Comparison of ENCODE assay signal across 8 cellular contexts in genomic region chr3:47475029-47475569, GRCh38. TPM values are rescaled to one million over a fixed set of nuclear protein-coding genes. Genes with fewer than 3 reads are reported as not detected.
DNase-seq lines count a peak whose midpoint lies in the region; ATAC-seq and TF ChIP-seq lines count a peak whose summit lies in the region.

No MANE protein-coding gene starts in this region.

- H3K4me1 ChIP-seq in H9 (ENCODE audit: insufficient read depth, low read length) (no peaks in the 10 kb centered on the region), neuron (ENCODE audit: insufficient read depth, low read length) (peaks cover 7% of the 10 kb centered on the region)

- H3K79me2 ChIP-seq in H9 (ENCODE audit: insufficient read depth, low read length) = peaks cover 25% of the 10 kb centered on the region; the same call in 1 of the 2 replicates

- H3K36me3 ChIP-seq in neuron (ENCODE audit: insufficient read depth, low read length) = no peaks in the 10 kb centered on the region

- no CpG with 5 or more reads among the region's 24 CpGs for WGBS in H9 (ENCODE audit: extremely low coverage, insufficient read length, low lambda C conversion rate)

- TF ChIP-seq CTCF in AG04450 (IDR thresholded peaks at IDR 0.05; ENCODE audit: low read depth, low read length) = no peak
- no peak for TF ChIP-seq CTCF in H9 (conservative IDR thresholded peaks at IDR 0.05)
- TF ChIP-seq CTCF in VCaP (conservative IDR thresholded peaks at IDR 0.05) = no peak

- H3K14ac ChIP-seq in H9 (ENCODE audit: insufficient read depth, low read length) = peak overlapping the region; percentile 67; the same call in 1 of the 2 replicates

- no peak overlapping the region for H3K23ac ChIP-seq in H9 (ENCODE audit: insufficient read length, low read depth, low read length)

- DNase-seq in AG04450 (ENCODE audit: low read depth, low spot score) = no peak
- no peak for DNase-seq in H9
- peak; percentile 23 for DNase-seq in fibroblast of gingiva (ENCODE audit: low read depth)
- no peak for DNase-seq in OCI-M2 (lab: John Stamatoyannopoulos, UW; ENCODE audit: unreplicated experiment)

- H3K27me3 ChIP-seq in AG04450 (ENCODE audit: control insufficient read depth, insufficient read depth, low read length) = no peaks in the 10 kb centered on the region
- H3K27me3 ChIP-seq in H9 (ENCODE audit: insufficient read depth, low read length) = no peaks in the 10 kb centered on the region
- H3K27me3 ChIP-seq in neuron (ENCODE audit: insufficient read depth, low read length) = no peaks in the 10 kb centered on the region

- H3T11ph ChIP-seq in H9 (ENCODE audit: low read length) = no peak overlapping the region

- peak overlapping the region; percentile 80 for H3K4me2 ChIP-seq in H9 (ENCODE audit: insufficient read depth, insufficient read length, low read length)

- H3K79me1 ChIP-seq in H9 (ENCODE audit: insufficient read depth, low read depth, low read length, poor library complexity, severe bottlenecking) = peaks cover 8% of the 10 kb centered on the region

- H3K9me3 ChIP-seq in AG04450 (ENCODE audit: control insufficient read depth, insufficient read depth, low read length) (no peaks in the 10 kb centered on the region), H9 (ENCODE audit: control insufficient read depth, low read depth, low read length) (no peaks in the 10 kb centered on the region), neuron (ENCODE audit: low read length) (no peaks in the 10 kb centered on the region)

- H2AK5ac ChIP-seq in H9 (ENCODE audit: insufficient read length, low read length) = no peak overlapping the region

- no peak overlapping the region for H3K4ac ChIP-seq in H9 (ENCODE audit: low read depth, low read length)

- peaks cover 29 to 37% of the 10 kb centered on the region in 2 experiments for H3K4me1 Mint-ChIP-seq in H9

- peak overlapping the region; percentile 31 for H3K9ac ChIP-seq in H9 (ENCODE audit: extremely low read depth, insufficient read length, low read length)

- no peak overlapping the region for H2BK12ac ChIP-seq in H9 (ENCODE audit: insufficient read length, low read depth, low read length)

- no peaks in the 10 kb centered on the region for H3K23me2 ChIP-seq in H9 (ENCODE audit: insufficient read length, low read depth, low read length, poor library complexity, severe bottlenecking)

- H2BK15ac ChIP-seq in H9 (ENCODE audit: low read depth, low read length) = no peak overlapping the region

- H2AFZ ChIP-seq in H9 (ENCODE audit: low read length) (no peak overlapping the region), neuron (ENCODE audit: low read depth, low read length) (peak overlapping the region; percentile 97)

- H4K5ac ChIP-seq in H9 (ENCODE audit: insufficient read length, low read depth, low read length) = no peak overlapping the region

- peaks cover 0 to 4% (median 0%) of the 10 kb centered on the region in 3 experiments; a peak in 2 of 7 replicates for H3K36me3 Mint-ChIP-seq in H9 (ENCODE audit: insufficient read depth in 1 of 3, low read depth in 3 of 3)

- H3K27ac Mint-ChIP-seq in H9 = peak overlapping the region; percentile 57 to 88 (median 68); a peak in 6 of 7 replicates

- no peaks in the 10 kb centered on the region; a peak in 2 of 5 replicates for H3K9me3 Mint-ChIP-seq in H9

- CTCF ChIA-PET in AG04450 (lab: Charles Lee) = interaction anchor here (0.6 to 3.0 kb wide), 2 partner anchors 54 to 236 kb away, joined by 4 to 31 read pairs; no protein-coding TSS in a partner anchor

- H3K27me3 Mint-ChIP-seq in H9 (ENCODE audit: low read depth) = no peaks in the 10 kb centered on the region

- H3K4me3 Mint-ChIP-seq in H9 = peak overlapping the region; percentile 90 to 93

- H3K18ac ChIP-seq in H9 (ENCODE audit: insufficient read length, low read depth, low read length) = no peak overlapping the region

- POLR2A ChIA-PET in AG04450 (lab: Yijun Ruan, JAX) = interaction anchor here (0.7 to 1.6 kb wide), 3 partner anchors 19 to 53 kb away, joined by 3 to 5 read pairs (median 3); no protein-coding TSS in a partner anchor

- no peak overlapping the region for H3K56ac ChIP-seq in H9 (ENCODE audit: insufficient read length, low read depth, low read length)

- peak overlapping the region; percentile 61 for H3K27ac ChIP-seq in AG04450 (ENCODE audit: low read depth, low read length)
- no peak overlapping the region for H3K27ac ChIP-seq in H9 (ENCODE audit: insufficient read length, low read depth, low read length)
- H3K27ac ChIP-seq in VCaP = peak overlapping the region; percentile 93

- H3K4me3 ChIP-seq in AG04450 (ENCODE audit: low read depth, low read length) = peak overlapping the region; percentile 87
- peak overlapping the region; percentile 80 for H3K4me3 ChIP-seq in neuron (ENCODE audit: low read length)

- no peak overlapping the region for H4K8ac ChIP-seq in H9 (replicated peaks; ENCODE audit: insufficient read length, low read depth, low read length)

- H4K20me1 ChIP-seq in H9 (ENCODE audit: control insufficient read depth, insufficient read depth, insufficient read length) = no peaks in the 10 kb centered on the region

- H2BK5ac ChIP-seq in H9 (ENCODE audit: insufficient read length, low read length) = no peak overlapping the region

- H2BK120ac ChIP-seq in H9 (ENCODE audit: low read depth, low read length, poor library complexity, severe bottlenecking) = no peak overlapping the region

- no peak overlapping the region for H2BK20ac ChIP-seq in H9 (ENCODE audit: low read depth, low read length, poor library complexity, severe bottlenecking)

- H4K91ac ChIP-seq in H9 (ENCODE audit: insufficient read length, low read depth, low read length) = no peak overlapping the region

- no peak for ATAC-seq in HG03025 (IDR thresholded peaks at IDR 0.05; ENCODE audit: low FRiP score, unreplicated experiment)
- ATAC-seq in GM18520 (IDR thresholded peaks at IDR 0.05; ENCODE audit: unreplicated experiment) = no peak

RNA-seq across cellular contexts. Expression of gene SCAP, which starts 0.6 kb away (rescaled TPM):
- polyA plus RNA-seq in AG04450 (2011; rRNA removed) = 17.0 and 22.9 TPM in 2 replicates
- 42.9 and 46.3 TPM in 2 replicates for polyA minus RNA-seq in AG04450 (2011; rRNA and poly(A)+ RNA removed)
- total RNA-seq in H9 (2021) = 101 and 104 TPM in 2 replicates

RNA-seq across cellular contexts. Expression of gene ELP6, which starts 38.4 kb away (rescaled TPM):
- 40.0 and 46.6 TPM in 2 replicates for polyA plus RNA-seq in AG04450 (2011; rRNA removed)
- 31.1 and 39.0 TPM in 2 replicates for polyA minus RNA-seq in AG04450 (2011; rRNA and poly(A)+ RNA removed)
- 51.2 and 53.9 TPM in 2 replicates for total RNA-seq in H9 (2021)
